Comparison of ENCODE assay signal across 22 cellular contexts in genomic region chr20:2365666-2366065, GRCh38. TPM values are rescaled to one million over a fixed set of nuclear protein-coding genes. Genes with fewer than 3 reads are reported as not detected.
"Had no signal": no experiment of that assay in that cellular context is flagged by ENCODE, and none has a peak within 500 bp of the region (broad histone marks: within the 10 kb centered on the region; RNA-seq: fewer than 3 reads in every experiment).

No MANE protein-coding gene starts in this region.

- H3K27ac ChIP-seq: SJSA1, SK-N-MC had no signal

- H3K27me3 ChIP-seq: SJSA1 had no signal

- ATAC-seq: HepG2 had no signal

- DNase-seq: IMR-90, Karpas-422, KG1, NCI-H1092 treated with DMSO at 0.1 percent for 48 hours, NCI-H1436, NCI-H187, NCI-H2029, NCI-H2081 treated with DMSO at 0.1 percent for 48 hours, NCI-H2171, NCI-H226, NCI-H446, NCI-H510A, NCI-H524 treated with DMSO at 0.1 percent for 48 hours, NCI-H69, NCI-H774, Right ventricle myocardium superior, SIG-M5 had no signal

- H3K36me3 ChIP-seq: SJSA1 had no signal

- H3K9me3 ChIP-seq: SJSA1 had no signal

- FAIRE-seq: HepG2, RCC 7860 had no signal

- H3K4me3 ChIP-seq: SJSA1, SK-N-MC had no signal

RNA-seq across cellular contexts. Expression of gene TGM6, which starts 15.0 kb away (rescaled TPM):
- total RNA-seq: HepG2, HT1080, IMR-90, Right ventricle myocardium superior, SJSA1 had no signal
